In genomic region chr3:165683947-165684346, GRCh38 we compare ENCODE assay signal across 18 cellular contexts.
DNase-seq lines count a peak whose midpoint lies in the region; ATAC-seq, FAIRE-seq and TF ChIP-seq lines count a peak whose summit lies in the region.
"Had no signal": no experiment of that assay in that cellular context is flagged by ENCODE, and none has a peak within 500 bp of the region (broad histone marks: within the 10 kb centered on the region; RNA-seq: fewer than 3 reads in every experiment).

No MANE protein-coding gene starts in this region.

- no peaks in the 10 kb centered on the region for H3K9me2 ChIP-seq in HCT116 (ENCODE audit: insufficient read depth)

- TF ChIP-seq CTCF in A549 (IDR thresholded peaks at IDR 0.05) (no peak), HCT116 (IDR thresholded peaks at IDR 0.05 in 2 of 3, conservative IDR thresholded peaks at IDR 0.05 in 1 of 3; ENCODE audit: borderline replicate concordance in 1 of 3, insufficient read depth in 1 of 3, low read depth in 2 of 3, low read length in 2 of 3) (no peak), foreskin keratinocyte (conservative IDR thresholded peaks at IDR 0.05) (no peak)

- H4K20me1 ChIP-seq in HCT116 (ENCODE audit: insufficient read depth): no peaks in the 10 kb centered on the region

- H3K4me3 ChIP-seq in A549 (no peak overlapping the region), HCT116 (replicated peaks in 1 of 2; ENCODE audit: low read depth in 1 of 2, low read length in 2 of 2) (no peak overlapping the region)
- H3K4me3 ChIP-seq in effector memory CD4-positive, alpha-beta T cell (ENCODE audit: insufficient read depth, low read depth, low read length, poor library complexity, severe bottlenecking): no peak overlapping the region
- H3K4me3 ChIP-seq: SK-N-MC had no signal

- no peaks in the 10 kb centered on the region for H3K4me1 ChIP-seq in A549
- H3K4me1 ChIP-seq in HCT116 (ENCODE audit: control insufficient read depth in 1 of 2, insufficient read depth in 2 of 2, low read length in 2 of 2): no peaks in the 10 kb centered on the region
- H3K4me1 ChIP-seq in foreskin keratinocyte: no peaks in the 10 kb centered on the region
- H3K4me1 ChIP-seq in effector memory CD4-positive, alpha-beta T cell (ENCODE audit: control insufficient read depth, insufficient read depth, low read length, poor library complexity, severe bottlenecking): no peaks in the 10 kb centered on the region

- no peaks in the 10 kb centered on the region for H3K36me3 ChIP-seq in HCT116 (ENCODE audit: control insufficient read depth in 1 of 2, insufficient read depth in 2 of 2, low read length in 2 of 2)
- H3K36me3 ChIP-seq in effector memory CD4-positive, alpha-beta T cell (ENCODE audit: control insufficient read depth, insufficient read depth, low read length): no peaks in the 10 kb centered on the region

- H3K9me3 ChIP-seq in A549 (no peaks in the 10 kb centered on the region), HCT116 (ENCODE audit: control insufficient read depth in 1 of 2, insufficient read depth in 1 of 2, low read depth in 1 of 2, low read length in 2 of 2) (no peaks in the 10 kb centered on the region)
- H3K9me3 ChIP-seq in effector memory CD4-positive, alpha-beta T cell (ENCODE audit: control insufficient read depth, low read length): no peaks in the 10 kb centered on the region

- DNase-seq in A549 (ENCODE audit: low read depth in 1 of 2, low spot score in 1 of 2) (no peak), HCT116 (ENCODE audit: low read depth, low spot score) (no peak), foreskin keratinocyte (no peak), COLO668 (lab: John Stamatoyannopoulos, UW; ENCODE audit: unreplicated experiment) (no peak), SW 1271 (lab: John Stamatoyannopoulos, UW) (no peak)
- no peak for DNase-seq in effector memory CD4-positive, alpha-beta T cell
- DNase-seq: DMS79 treated with DMSO at 0.1 percent for 48 hours; NCI-H146; NCI-H2081 treated with DMSO at 0.1 percent for 48 hours; NCI-H2227 treated with DMSO at 0.1 percent for 48 hours; NCI-H526; NK-92 treated with Interleukin-12 subunit alpha and Interleukin-12 subunit beta, amount 100 ng/mL, for 24 hours; T-helper 17 cell had no signal

- intact Hi-C loops in HCT116 (cut with micrococcal nuclease): no loop called here

- H3K27me3 ChIP-seq in HCT116 (ENCODE audit: insufficient read depth, low read length): no peaks in the 10 kb centered on the region
- no peaks in the 10 kb centered on the region for H3K27me3 ChIP-seq in foreskin keratinocyte
- no peaks in the 10 kb centered on the region for H3K27me3 ChIP-seq in effector memory CD4-positive, alpha-beta T cell (replicated peaks; ENCODE audit: control insufficient read depth, insufficient read depth, low read length, poor library complexity, severe bottlenecking)

- H3K27ac ChIP-seq in A549: no peak overlapping the region
- no peak overlapping the region for H3K27ac ChIP-seq in HCT116 (ENCODE audit: low read depth, low read length)
- no peak overlapping the region for H3K27ac ChIP-seq in foreskin keratinocyte
- H3K27ac ChIP-seq in effector memory CD4-positive, alpha-beta T cell (ENCODE audit: insufficient read depth, low read length, poor library complexity, severe bottlenecking): no peak overlapping the region
- H3K27ac ChIP-seq: SK-N-MC had no signal

- H3K79me2 ChIP-seq in HCT116 (ENCODE audit: insufficient read depth, low read length): no peaks in the 10 kb centered on the region

- POLR2A ChIA-PET in A549 (lab: Yijun Ruan, JAX): no interaction called here
- POLR2A ChIA-PET in HCT116 (lab: Charles Lee): no interaction called here

- WGBS in A549 (ENCODE audit: missing lambda C conversion rate): 55% methylated on average over 4 of the region's 4 CpGs

- TF ChIP-seq POLR2A in A549 (IDR thresholded peaks at IDR 0.05; ENCODE audit: low read length): no peak
- no peak for TF ChIP-seq POLR2A in HCT116 (IDR thresholded peaks at IDR 0.05; ENCODE audit: borderline replicate concordance, extremely low read depth, insufficient read depth, insufficient read length)

- RAD21 ChIA-PET in HCT116 (lab: Charles Lee; ENCODE audit: low non-redundant PET in 1 of 2, low total read pairs in 2 of 2, uncharacterized antibody in 2 of 2, unreplicated experiment in 2 of 2): no interaction called here

- H2AFZ ChIP-seq in HCT116 (ENCODE audit: low read depth, low read length, poor library complexity, severe bottlenecking): no peak overlapping the region

- ATAC-seq in A549 (no peak), HCT116 (no peak), SK-N-SH treated with all-trans-retinoic acid at 6 μM for 48 hours (peak; percentile 81), foreskin keratinocyte (peak; percentile 44), HG03175 (IDR thresholded peaks at IDR 0.05; ENCODE audit: unreplicated experiment) (no peak)
- ATAC-seq: T-helper 17 cell had no signal

- peak overlapping the region; percentile 57 for H3K4me2 ChIP-seq in A549
- peak overlapping the region; percentile 26; the same call in 1 of the 2 replicates for H3K4me2 ChIP-seq in HCT116 (ENCODE audit: low read length)

- TF ChIP-seq RAD21 in A549 (conservative IDR thresholded peaks at IDR 0.05 in 1 of 2, IDR thresholded peaks at IDR 0.05 in 1 of 2): no peak
- no peak for TF ChIP-seq RAD21 in HCT116 (IDR thresholded peaks at IDR 0.05; ENCODE audit: low read depth)

- TF ChIP-seq EP300 in A549 (IDR thresholded peaks at IDR 0.05): no peak

- CTCF ChIA-PET in A549 (lab: Yijun Ruan, JAX): no interaction called here
- CTCF ChIA-PET in HCT116 (lab: Charles Lee): no interaction called here

- no peak overlapping the region for H3K9ac ChIP-seq in HCT116 (ENCODE audit: low read length)

- no peak for FAIRE-seq in A549 (lab: Jason Lieb, UNC)
- FAIRE-seq: D721Med, H1 had no signal

- no TSS peak for BruUV-seq in HCT116 (replicated peaks; lab: Mats Ljungman, UMichigan)

TF ChIP-seq in A549, 52 proteins besides CTCF, POLR2A, EP300 and RAD21 (continues in another document):
- TF ChIP-seq PHF8 (IDR thresholded peaks at IDR 0.05; ENCODE audit: borderline replicate concordance, low read depth): no peak
- TF ChIP-seq SMC3 (IDR thresholded peaks at IDR 0.05): no peak
- TF ChIP-seq CHD2 (IDR thresholded peaks at IDR 0.05; ENCODE audit: low read length, partially characterized antibody): no peak
- no peak for TF ChIP-seq ATOH8 (CRISPR knock-in tag; IDR thresholded peaks at IDR 0.05; ENCODE audit: low read depth)
- TF ChIP-seq FOSL2 (IDR thresholded peaks at IDR 0.05): no peak
- no peak for TF ChIP-seq FOSL2 (CRISPR knock-in tag; IDR thresholded peaks at IDR 0.05)
- TF ChIP-seq ZFP36 (IDR thresholded peaks at IDR 0.05; ENCODE audit: borderline replicate concordance, partially characterized antibody): no peak
- TF ChIP-seq JUNB (IDR thresholded peaks at IDR 0.05): no peak
- no peak for TF ChIP-seq CBX2 (IDR thresholded peaks at IDR 0.05; ENCODE audit: borderline replicate concordance, low read depth)
- TF ChIP-seq EHF (CRISPR knock-in tag; IDR thresholded peaks at IDR 0.05): no peak
- no peak for TF ChIP-seq HDAC2 (IDR thresholded peaks at IDR 0.05)

TF ChIP-seq in HCT116, 20 proteins besides CTCF, POLR2A, EP300 and RAD21:
- TF ChIP-seq POLR2AphosphoS5 (IDR thresholded peaks at IDR 0.05; ENCODE audit: low read depth, low read length): no peak
- TF ChIP-seq SIN3A (IDR thresholded peaks at IDR 0.05; ENCODE audit: low read depth): no peak
- no peak for TF ChIP-seq TCF7L2 (IDR thresholded peaks at IDR 0.05; ENCODE audit: borderline replicate concordance, extremely low read depth, insufficient read depth, insufficient read length)
- TF ChIP-seq MAX (IDR thresholded peaks at IDR 0.05): no peak
- TF ChIP-seq EZH2 (IDR thresholded peaks at IDR 0.05): no peak
- no peak for TF ChIP-seq FOSL1 (IDR thresholded peaks at IDR 0.05; ENCODE audit: low read depth)
- TF ChIP-seq YY1 (IDR thresholded peaks at IDR 0.05; ENCODE audit: extremely low read depth, insufficient replicate concordance, low read depth, low read length): no peak
- no peak for TF ChIP-seq ZNF274 (IDR thresholded peaks at IDR 0.05; ENCODE audit: low read depth, low read length)

TF ChIP-seq in SK-N-SH treated with all-trans-retinoic acid at 6 μM for 48 hours, 23 proteins besides CTCF, POLR2A, EP300 and RAD21:
- TF ChIP-seq SNAI2 (CRISPR knock-in tag; IDR thresholded peaks at IDR 0.05) (no peak), ZFP3 (CRISPR knock-in tag; IDR thresholded peaks at IDR 0.05) (no peak), CREB5 (CRISPR knock-in tag; IDR thresholded peaks at IDR 0.05; ENCODE audit: low read depth) (no peak)

Comparison
In these comparisons a context has a peak if more than half of its experiments do, and no peak if none do; other contexts are left out.
1. ATAC-seq: peak in SK-N-SH treated with all-trans-retinoic acid at 6 μM for 48 hours (single experiment) and foreskin keratinocyte (single experiment); none in A549 (0 of 2), HCT116 (single experiment) and HG03175 (single experiment).